In genomic region chr7:122686360-122686878, GRCh38 we compare ENCODE assay signal across 26 cellular contexts. TPM values are rescaled to one million over a fixed set of nuclear protein-coding genes. Genes with fewer than 3 reads are reported as not detected.
"Had no signal": no experiment of that assay in that cellular context is flagged by ENCODE, and none has a peak within 500 bp of the region (broad histone marks: within the 10 kb centered on the region; RNA-seq: fewer than 3 reads in every experiment).

No MANE protein-coding gene starts in this region.

- H3K4me1 ChIP-seq: adrenal gland had no signal

- H3K9me3 Mint-ChIP-seq: activated naive CD8-positive, alpha-beta T cell treated with anti-CD3 and anti-CD28 coated beads, Interleukin-2, amount 10 ng/mL, durations not matched to agents 7 days and 5 days; activated T-helper 2 cell treated with anti-CD3 and anti-CD28 coated beads, Interferon-gamma antibody, Interleukin-2, Interleukin-4, amounts not matched to agents 10 μg/mL and 5 μg/mL and 100 μg/mL, durations not matched to agents 14 hours and 24 hours and 36 hours had no signal

- H3K27ac Mint-ChIP-seq: activated CD4-positive, alpha-beta memory T cell treated with anti-CD3 and anti-CD28 coated beads, Interleukin-2, amount 10 ng/mL, durations not matched to agents 7 days and 5 days; activated CD4-positive, alpha-beta T cell treated with anti-CD3 and anti-CD28 coated beads for 36 hours; activated naive CD8-positive, alpha-beta T cell treated with anti-CD3 and anti-CD28 coated beads, Interleukin-2, amount 10 ng/mL, durations not matched to agents 7 days and 5 days; activated T-cell treated with anti-CD3 and anti-CD28 coated beads, Interleukin-2, amount 50 U/mL, for 72 hours; activated T-helper 2 cell treated with anti-CD3 and anti-CD28 coated beads, Interferon-gamma antibody, Interleukin-2, Interleukin-4, amounts not matched to agents 10 μg/mL and 5 μg/mL and 100 μg/mL, durations not matched to agents 14 hours and 24 hours and 36 hours; T-helper 17 cell had no signal

- H3K36me3 Mint-ChIP-seq: activated naive CD8-positive, alpha-beta T cell treated with anti-CD3 and anti-CD28 coated beads, Interleukin-2, amount 10 ng/mL, durations not matched to agents 7 days and 5 days had no signal

- DNase-seq: activated CD4-positive, alpha-beta memory T cell treated with anti-CD3 and anti-CD28 coated beads, Interleukin-2, amount 10 ng/mL, durations not matched to agents 7 days and 5 days; activated CD4-positive, alpha-beta T cell treated with anti-CD3 and anti-CD28 coated beads for 36 hours; activated CD4-positive, alpha-beta T cell treated with anti-CD3 and anti-CD28 coated beads, Interleukin-2, amount 50 U/mL, for 1 hour; activated CD8-positive, alpha-beta memory T cell treated with anti-CD3 and anti-CD28 coated beads, Interleukin-2, amount 50 U/mL, for 4 hours; activated gamma-delta T cell treated with Interleukin-2 at 50 U/mL for 16 hours; activated naive CD4-positive, alpha-beta T cell treated with anti-CD3 and anti-CD28 coated beads, Interleukin-2, amount 50 U/mL, for 16 hours; activated naive CD8-positive, alpha-beta T cell treated with anti-CD3 and anti-CD28 coated beads, Interleukin-2, amount 10 ng/mL, durations not matched to agents 7 days and 5 days; activated T-cell treated with anti-CD3 and anti-CD28 coated beads, Interleukin-2, amount 50 U/mL, for 72 hours; adrenal gland; anterior cingulate cortex; caudate nucleus; KG1; NCI-H1092; NCI-H1417; NCI-H1694; NCI-H2029; NCI-H2107; NCI-H510A treated with DMSO at 0.1 percent for 48 hours; NCI-H69; NK-92 treated with Interleukin-12 subunit alpha and Interleukin-12 subunit beta, amount 100 ng/mL, for 24 hours; PC-9; SIG-M5; T-helper 17 cell; T1000 had no signal

- H3K4me3 ChIP-seq: adrenal gland, PC-9 had no signal

- H3K9me3 ChIP-seq: adrenal gland had no signal

- H3K27me3 ChIP-seq: adrenal gland had no signal

- H3K4me3 Mint-ChIP-seq: activated CD4-positive, alpha-beta memory T cell treated with anti-CD3 and anti-CD28 coated beads, Interleukin-2, amount 10 ng/mL, durations not matched to agents 7 days and 5 days; activated CD4-positive, alpha-beta T cell treated with anti-CD3 and anti-CD28 coated beads for 36 hours; activated naive CD8-positive, alpha-beta T cell treated with anti-CD3 and anti-CD28 coated beads, Interleukin-2, amount 10 ng/mL, durations not matched to agents 7 days and 5 days; activated T-cell treated with anti-CD3 and anti-CD28 coated beads, Interleukin-2, amount 50 U/mL, for 72 hours; T-helper 17 cell had no signal

- H3K27ac ChIP-seq: adrenal gland, PC-9, VCaP had no signal

- H3K36me3 ChIP-seq: adrenal gland had no signal

- H3K4me1 Mint-ChIP-seq: activated CD4-positive, alpha-beta memory T cell treated with anti-CD3 and anti-CD28 coated beads, Interleukin-2, amount 10 ng/mL, durations not matched to agents 7 days and 5 days; activated CD4-positive, alpha-beta T cell treated with anti-CD3 and anti-CD28 coated beads for 36 hours; activated naive CD8-positive, alpha-beta T cell treated with anti-CD3 and anti-CD28 coated beads, Interleukin-2, amount 10 ng/mL, durations not matched to agents 7 days and 5 days; T-helper 17 cell had no signal

- H3K27me3 Mint-ChIP-seq: activated CD4-positive, alpha-beta memory T cell treated with anti-CD3 and anti-CD28 coated beads, Interleukin-2, amount 10 ng/mL, durations not matched to agents 7 days and 5 days; activated CD4-positive, alpha-beta T cell treated with anti-CD3 and anti-CD28 coated beads for 36 hours; activated naive CD8-positive, alpha-beta T cell treated with anti-CD3 and anti-CD28 coated beads, Interleukin-2, amount 10 ng/mL, durations not matched to agents 7 days and 5 days; T-helper 17 cell had no signal

RNA-seq across cellular contexts. Expression of gene RNF133, which starts 12.5 kb away (rescaled TPM):
- total RNA-seq: activated CD4-positive, alpha-beta memory T cell treated with anti-CD3 and anti-CD28 coated beads, Interleukin-2, amount 10 ng/mL, durations not matched to agents 7 days and 5 days; activated CD4-positive, alpha-beta T cell treated with anti-CD3 and anti-CD28 coated beads for 36 hours; activated naive CD8-positive, alpha-beta T cell treated with anti-CD3 and anti-CD28 coated beads, Interleukin-2, amount 10 ng/mL, durations not matched to agents 7 days and 5 days; activated T-cell treated with anti-CD3 and anti-CD28 coated beads, Interleukin-2, amount 50 U/mL, for 72 hours; activated T-helper 2 cell treated with anti-CD3 and anti-CD28 coated beads, Interferon-gamma antibody, Interleukin-2, Interleukin-4, amounts not matched to agents 10 μg/mL and 5 μg/mL and 100 μg/mL, durations not matched to agents 14 hours and 24 hours and 36 hours; T-helper 17 cell had no signal

RNA-seq across cellular contexts. Expression of gene RNF148, which starts 16.3 kb away (rescaled TPM):
- total RNA-seq: activated CD4-positive, alpha-beta memory T cell treated with anti-CD3 and anti-CD28 coated beads, Interleukin-2, amount 10 ng/mL, durations not matched to agents 7 days and 5 days; activated CD4-positive, alpha-beta T cell treated with anti-CD3 and anti-CD28 coated beads for 36 hours; activated naive CD8-positive, alpha-beta T cell treated with anti-CD3 and anti-CD28 coated beads, Interleukin-2, amount 10 ng/mL, durations not matched to agents 7 days and 5 days; activated T-cell treated with anti-CD3 and anti-CD28 coated beads, Interleukin-2, amount 50 U/mL, for 72 hours; activated T-helper 2 cell treated with anti-CD3 and anti-CD28 coated beads, Interferon-gamma antibody, Interleukin-2, Interleukin-4, amounts not matched to agents 10 μg/mL and 5 μg/mL and 100 μg/mL, durations not matched to agents 14 hours and 24 hours and 36 hours; T-helper 17 cell had no signal
